Comparison of ENCODE assay signal across 21 cellular contexts in genomic region chr5:129972774-129973173, GRCh38.
"Had no signal": no experiment of that assay in that cellular context is flagged by ENCODE, and none has a peak within 500 bp of the region (broad histone marks: within the 10 kb centered on the region; RNA-seq: fewer than 3 reads in every experiment).

No MANE protein-coding gene starts in this region.

- H3K27me3 ChIP-seq: breast epithelium, esophagus muscularis mucosa, left lung, right atrium auricular region, spleen, suprapubic skin, transverse colon had no signal

- H3K4me1 ChIP-seq: breast epithelium, esophagus muscularis mucosa, left lung, spleen, suprapubic skin, transverse colon had no signal

- H3K27ac ChIP-seq: breast epithelium, esophagus muscularis mucosa, left lung, spleen, suprapubic skin, transverse colon had no signal

- H3K4me3 ChIP-seq: breast epithelium, esophagus muscularis mucosa, left lung, lung, right atrium auricular region, spleen, suprapubic skin, transverse colon had no signal

- H3K9me3 ChIP-seq: breast epithelium, esophagus muscularis mucosa, left lung, right atrium auricular region, spleen, suprapubic skin, transverse colon had no signal

- ATAC-seq: left lung had no signal

- DNase-seq: activated CD4-positive, alpha-beta memory T cell treated with anti-CD3 and anti-CD28 coated beads for 36 hours; activated CD4-positive, alpha-beta T cell treated with anti-CD3 and anti-CD28 coated beads, Interleukin-2, amount 10 ng/mL, durations not matched to agents 24 days and 14 days; activated CD4-positive, CD25-positive, alpha-beta regulatory T cell treated with anti-CD3 and anti-CD28 coated beads, Interleukin-2, amount 50 U/mL, for 72 hours; activated CD8-positive, alpha-beta memory T cell treated with anti-CD3 and anti-CD28 coated beads, Interleukin-2, amount 50 U/mL, for 48 hours; activated gamma-delta T cell treated with Interleukin-2 at 50 U/mL for 16 hours; activated naive CD4-positive, alpha-beta T cell treated with anti-CD3 and anti-CD28 coated beads, Interleukin-2, amount 50 U/mL, for 16 hours; activated T-cell treated with anti-CD3 and anti-CD28 coated beads, Interleukin-2, amount 50 U/mL, for 24 hours; endodermal cell; glutamatergic neuron; left lung; naive B cell; occipital lobe; spleen; stimulated activated naive CD4-positive, alpha-beta T cell; T1000; transverse colon had no signal

- H3K36me3 ChIP-seq: breast epithelium, esophagus muscularis mucosa, left lung, right atrium auricular region, spleen, suprapubic skin, transverse colon had no signal
